ENCODE assay signal across 8 cellular contexts in the genomic region with DNA sequence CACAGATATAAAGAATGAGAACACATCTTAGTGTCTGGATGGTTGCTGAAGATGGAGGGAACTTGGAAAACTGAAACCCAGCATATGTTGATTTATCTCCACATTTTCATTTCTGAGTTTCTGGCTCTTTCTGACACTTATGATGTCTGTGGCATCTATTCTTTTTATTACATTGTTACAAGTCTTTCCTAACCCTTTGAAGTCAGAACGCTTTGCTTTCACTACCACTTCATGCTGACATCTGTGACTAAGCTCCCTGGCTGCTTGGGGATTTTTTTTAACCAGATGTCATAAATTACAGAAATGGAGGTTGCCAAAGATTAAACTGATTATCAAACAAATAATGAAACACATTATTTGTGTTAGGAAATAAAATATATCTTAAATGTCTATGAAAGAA.
DNase-seq lines count a peak whose midpoint lies in the region; ATAC-seq, FAIRE-seq and TF ChIP-seq lines count a peak whose summit lies in the region.

No MANE protein-coding gene starts in this region.

- DNase-seq in AG04450 (ENCODE audit: low read depth, low spot score) (peak; percentile 26), GM20000 (ENCODE audit: low spot score) (peak; percentile 44), HTR-8/SVneo (ENCODE audit: insufficient read length, low spot score) (peak; percentile 62), endothelial cell of umbilical vein (ENCODE audit: low read depth, low spot score) (peak; percentile 56), Right ventricle myocardium inferior (ENCODE audit: missing footprints) (no peak), C1 segment of cervical spinal cord (lab: John Stamatoyannopoulos, UW) (no peak), NCI-H1092 (lab: John Stamatoyannopoulos, UW) (no peak)
- no peak for DNase-seq in stimulated activated CD4-positive, alpha-beta T cell treated with anti-CD3 and anti-CD28 coated beads, Interleukin-4, amount 100 ng/mL, for 24 hours

- H3K9me1 ChIP-seq in endothelial cell of umbilical vein (replicated peaks; ENCODE audit: control insufficient read depth, extremely low read depth, insufficient read depth, low read length), result no peaks in the 10 kb centered on the region

- dilution Hi-C loops in endothelial cell of umbilical vein (cut with MboI; ENCODE audit: extremely low pct_ligation_motif_present, low sequenced_read_pairs), result no loop called here

- TF ChIP-seq CTCF in AG04450 (IDR thresholded peaks at IDR 0.05; ENCODE audit: low read depth, low read length) (no peak), GM20000 (IDR thresholded peaks at IDR 0.05; ENCODE audit: extremely low read depth, missing control alignments) (no peak), endothelial cell of umbilical vein (IDR thresholded peaks at IDR 0.05; ENCODE audit: extremely low read depth in 1 of 2, insufficient read depth in 1 of 2, low read depth in 1 of 2, low read length in 2 of 2) (no peak)

- no peaks in the 10 kb centered on the region for H3K27me3 ChIP-seq in AG04450 (ENCODE audit: control insufficient read depth, insufficient read depth, low read length)
- no peaks in the 10 kb centered on the region for H3K27me3 ChIP-seq in endothelial cell of umbilical vein (ENCODE audit: control insufficient read depth in 2 of 2, insufficient read depth in 2 of 2, low read length in 2 of 2)

- H4K20me1 ChIP-seq in endothelial cell of umbilical vein (replicated peaks; ENCODE audit: control insufficient read depth, extremely low read depth, insufficient read depth, low read length), result no peaks in the 10 kb centered on the region

- BruUV-seq in endothelial cell of umbilical vein (replicated peaks; lab: Mats Ljungman, UMichigan), result no TSS peak

- H3K36me3 ChIP-seq in endothelial cell of umbilical vein (ENCODE audit: control insufficient read depth in 2 of 2, extremely low read depth in 1 of 2, insufficient read depth in 2 of 2, low read length in 2 of 2), result no peaks in the 10 kb centered on the region

- H3K9ac ChIP-seq in endothelial cell of umbilical vein (replicated peaks; ENCODE audit: extremely low read depth, insufficient read depth, low read length), result no peak overlapping the region

- no peaks in the 10 kb centered on the region for H3K4me1 ChIP-seq in endothelial cell of umbilical vein (ENCODE audit: control insufficient read depth, extremely low read depth, insufficient read depth, low read length)

- H3K27ac ChIP-seq in AG04450 (ENCODE audit: low read depth, low read length), result no peak overlapping the region
- H3K27ac ChIP-seq in endothelial cell of umbilical vein (ENCODE audit: insufficient read depth, low read depth, low read length), result no peak overlapping the region

- no peak overlapping the region for H3K4me2 ChIP-seq in endothelial cell of umbilical vein (ENCODE audit: insufficient read depth, low read length)

- H2AFZ ChIP-seq in endothelial cell of umbilical vein (ENCODE audit: low read depth, low read length), result no peak overlapping the region

- FAIRE-seq in HTR-8/SVneo (lab: Jason Lieb, UNC) (no peak), endothelial cell of umbilical vein (lab: Jason Lieb, UNC) (no peak)

- H3K9me3 ChIP-seq in AG04450 (ENCODE audit: control insufficient read depth, insufficient read depth, low read length) (no peaks in the 10 kb centered on the region), endothelial cell of umbilical vein (replicated peaks; ENCODE audit: control insufficient read depth, insufficient read depth, low read length) (no peaks in the 10 kb centered on the region)

- no peak for ATAC-seq in Right ventricle myocardium inferior

- POLR2A ChIA-PET in AG04450 (lab: Yijun Ruan, JAX), result no interaction called here
- POLR2A ChIA-PET in endothelial cell of umbilical vein (lab: Charles Lee), result no interaction called here

- intact Hi-C loops in endothelial cell of umbilical vein (cut with micrococcal nuclease) (loop anchor here (10.0 kb wide), 1 partner anchor 603 kb away; no protein-coding TSS in a partner anchor), Right ventricle myocardium inferior (cut with DNase I) (no loop called here)

- no peaks in the 10 kb centered on the region for H3K79me2 ChIP-seq in endothelial cell of umbilical vein (ENCODE audit: control insufficient read depth, insufficient read depth, low read length)

- CTCF ChIA-PET in AG04450 (lab: Charles Lee) (no interaction called here), endothelial cell of umbilical vein (lab: Charles Lee) (no interaction called here)

- H3K4me3 ChIP-seq in AG04450 (ENCODE audit: low read depth, low read length) (no peak overlapping the region), endothelial cell of umbilical vein (replicated peaks in 1 of 3; ENCODE audit: insufficient read depth in 1 of 3, low read depth in 1 of 3, low read length in 3 of 3) (no peak overlapping the region)

- no peak for TF ChIP-seq POLR2A in endothelial cell of umbilical vein (IDR thresholded peaks at IDR 0.05; ENCODE audit: low read depth, low read length)

TF ChIP-seq in endothelial cell of umbilical vein, 7 proteins besides CTCF, POLR2A, EP300 and RAD21:
- no peak for TF ChIP-seq MYC (IDR thresholded peaks at IDR 0.05; ENCODE audit: low read depth, low read length)
- TF ChIP-seq, protein P1, sequence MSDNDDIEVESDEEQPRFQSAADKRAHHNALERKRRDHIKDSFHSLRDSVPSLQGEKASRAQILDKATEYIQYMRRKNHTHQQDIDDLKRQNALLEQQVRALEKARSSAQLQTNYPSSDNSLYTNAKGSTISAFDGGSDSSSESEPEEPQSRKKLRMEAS (IDR thresholded peaks at IDR 0.05; ENCODE audit: insufficient read depth, insufficient read length), result no peak
- TF ChIP-seq GATA2 (IDR thresholded peaks at IDR 0.05; ENCODE audit: insufficient read depth, insufficient read length, low read depth, low read length), result no peak
- no peak for TF ChIP-seq FOS (IDR thresholded peaks at IDR 0.05; ENCODE audit: borderline replicate concordance, insufficient read depth, low read length)
- TF ChIP-seq EZH2 (IDR thresholded peaks at IDR 0.05; ENCODE audit: borderline replicate concordance, low read depth, low read length, severe bottlenecking), result no peak
- no peak for TF ChIP-seq JUN (IDR thresholded peaks at IDR 0.05; ENCODE audit: borderline replicate concordance, insufficient read depth, insufficient read length, low read depth)
- TF ChIP-seq POLR2AphosphoS5 (IDR thresholded peaks at IDR 0.05; ENCODE audit: insufficient read depth, low read depth, low read length), result no peak

Comparison
In these comparisons a context has a peak if more than half of its experiments do, and no peak if none do; other contexts are left out.
1. DNase-seq: peak in AG04450 (single experiment), GM20000 (single experiment), HTR-8/SVneo (single experiment) and endothelial cell of umbilical vein (single experiment); none in stimulated activated CD4-positive, alpha-beta T cell treated with anti-CD3 and anti-CD28 coated beads, Interleukin-4, amount 100 ng/mL, for 24 hours (single experiment), Right ventricle myocardium inferior (single experiment), C1 segment of cervical spinal cord (0 of 14) and NCI-H1092 (single experiment).